ENCODE assay signal across 8 cellular contexts in the genomic region with DNA sequence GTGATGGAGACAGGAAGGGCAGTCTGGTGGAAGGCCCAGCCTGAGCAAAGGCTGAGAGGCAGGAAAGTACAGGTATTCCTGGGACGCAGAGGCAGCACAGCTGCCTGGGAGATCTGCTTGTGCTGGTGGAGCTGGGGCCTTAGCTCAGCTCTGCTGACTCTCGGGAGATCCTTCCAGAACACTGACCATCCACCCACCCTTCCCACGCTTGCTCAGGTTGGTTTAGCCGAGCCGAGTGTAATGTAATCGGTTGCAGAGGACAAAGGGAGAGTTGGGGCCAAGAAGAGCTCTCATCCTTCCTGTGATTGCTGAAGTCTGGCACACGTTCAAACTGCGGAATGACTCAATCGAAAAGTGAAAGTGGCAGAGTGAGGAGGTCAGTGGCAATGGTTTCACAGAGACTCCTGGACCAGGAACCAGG. TPM values are rescaled to one million over a fixed set of nuclear protein-coding genes. Genes with fewer than 3 reads are reported as not detected.
DNase-seq lines count a peak whose midpoint lies in the region; ATAC-seq and TF ChIP-seq lines count a peak whose summit lies in the region.

No MANE protein-coding gene starts in this region.

- no peak for ATAC-seq in GM21390 (IDR thresholded peaks at IDR 0.05; ENCODE audit: unreplicated experiment)
- no peak for ATAC-seq in GM18517 (IDR thresholded peaks at IDR 0.05; ENCODE audit: unreplicated experiment)

- H3K4me1 ChIP-seq in mucosa of stomach (ENCODE audit: control insufficient read depth, insufficient read depth, low read length) = peaks cover 45% of the 10 kb centered on the region

- no peaks in the 10 kb centered on the region for H3K9me3 Mint-ChIP-seq in MCF 10A (ENCODE audit: unreplicated experiment)

- no peak overlapping the region for H3K27ac Mint-ChIP-seq in MCF 10A (ENCODE audit: low read depth, unreplicated experiment)

- TF ChIP-seq CTCF in LNCaP clone FGC (IDR thresholded peaks at IDR 0.05; ENCODE audit: control insufficient read depth, extremely low read depth, insufficient read depth) = no peak
- no peak for TF ChIP-seq CTCF in MCF 10A (IDR thresholded peaks at IDR 0.05; ENCODE audit: unreplicated experiment)

- peaks cover 6% of the 10 kb centered on the region for H3K36me3 Mint-ChIP-seq in MCF 10A (ENCODE audit: insufficient read depth, unreplicated experiment)

- peak overlapping the region; percentile 11 for H3K9ac ChIP-seq in mucosa of stomach (ENCODE audit: low read length)

- intact Hi-C loops in MCF 10A (cut with micrococcal nuclease) = loop anchor here (5.0 kb wide), 2 partner anchors 50 to 70 kb away; no protein-coding TSS in a partner anchor

- H3K4me1 Mint-ChIP-seq in MCF 10A (ENCODE audit: insufficient read depth, unreplicated experiment) = peaks cover 33% of the 10 kb centered on the region

- DNase-seq in EL (peak; percentile 95), LNCaP clone FGC (ENCODE audit: low read depth) (peak; percentile 48), MCF 10A (ENCODE audit: unreplicated experiment) (peak; percentile 99), cortex of kidney (lab: John Stamatoyannopoulos, UW) (no peak)
- DNase-seq in activated CD8-positive, alpha-beta memory T cell treated with anti-CD3 and anti-CD28 coated beads, Interleukin-2, amount 50 U/mL, for 4 hours = no peak

- no TSS peak for BruUV-seq in MCF 10A (replicated peaks; lab: Mats Ljungman, UMichigan)

- H3K27me3 ChIP-seq in mucosa of stomach (ENCODE audit: control insufficient read depth, insufficient read depth, low read length) = no peaks in the 10 kb centered on the region

- no peaks in the 10 kb centered on the region for H3K36me3 ChIP-seq in mucosa of stomach (ENCODE audit: control insufficient read depth, insufficient read depth, low read length)

- H3K27me3 Mint-ChIP-seq in MCF 10A (ENCODE audit: insufficient read depth, unreplicated experiment) = no peaks in the 10 kb centered on the region

- no peak overlapping the region for H3K4me3 ChIP-seq in LNCaP clone FGC (ENCODE audit: low read depth, low read length)
- no peak overlapping the region for H3K4me3 ChIP-seq in mucosa of stomach (ENCODE audit: low read length)

- CTCF ChIA-PET in MCF 10A (lab: Yijun Ruan, JAX) = interaction anchor here (0.8 to 0.9 kb wide), 2 partner anchors 15 to 380 kb away, joined by 3 to 5 read pairs; no protein-coding TSS in a partner anchor

- POLR2A ChIA-PET in MCF 10A (lab: Yijun Ruan, JAX) = interaction anchor here (0.8 kb wide), 2 partner anchors 9 to 68 kb away, joined by 3 to 4 read pairs; no protein-coding TSS in a partner anchor

- no peaks in the 10 kb centered on the region for H3K9me3 ChIP-seq in mucosa of stomach (ENCODE audit: control insufficient read depth, low read length)

- no peak overlapping the region for H3K4me3 Mint-ChIP-seq in MCF 10A (ENCODE audit: unreplicated experiment)

RNA-seq across cellular contexts. Expression of gene GPR78, which starts 43.1 kb away (rescaled TPM):
- total RNA-seq in MCF 10A (2022) = not detected in 2 replicates

RNA-seq across cellular contexts. Expression of gene CPZ, which starts 55.5 kb away (rescaled TPM):
- total RNA-seq in MCF 10A (2022) = not detected in 2 replicates

Comparison
In these comparisons a context has a peak if more than half of its experiments do, and no peak if none do; other contexts are left out.
1. DNase-seq: peak in EL (single experiment), LNCaP clone FGC (single experiment) and MCF 10A (single experiment); none in activated CD8-positive, alpha-beta memory T cell treated with anti-CD3 and anti-CD28 coated beads, Interleukin-2, amount 50 U/mL, for 4 hours (single experiment) and cortex of kidney (single experiment).